In the genomic region with DNA sequence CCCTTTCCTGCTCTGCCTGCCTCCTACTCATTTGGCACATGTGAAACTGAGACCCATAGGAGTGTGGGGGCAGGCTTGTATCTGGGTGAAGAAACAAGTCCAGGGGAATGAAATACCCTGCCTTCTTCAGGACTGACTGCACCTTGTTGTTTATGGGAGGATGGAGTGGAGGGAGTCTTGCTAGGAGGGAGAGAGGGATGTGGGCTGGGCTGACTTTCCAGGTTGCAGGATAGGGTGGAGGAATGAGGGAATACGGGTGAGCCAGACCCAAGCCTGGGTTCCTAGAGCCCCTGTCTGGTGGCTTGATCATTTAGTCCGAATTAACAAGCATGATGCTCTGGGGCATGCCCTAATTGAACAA, we compare ENCODE assay signal across 8 cellular contexts. TPM values are rescaled to one million over a fixed set of nuclear protein-coding genes. Genes with fewer than 3 reads are reported as not detected.
DNase-seq lines count a peak whose midpoint lies in the region; ATAC-seq, FAIRE-seq and TF ChIP-seq lines count a peak whose summit lies in the region.

No MANE protein-coding gene starts in this region.

- intact Hi-C loops in GM12878 (cut with micrococcal nuclease; ENCODE audit: unreplicated experiment) = loop anchor here (5.0 kb wide), 2 partner anchors 41 to 96 kb away; no protein-coding TSS in a partner anchor
- intact Hi-C loops in upper lobe of right lung (cut with DNase I) = no loop called here

- peaks cover 3% of the 10 kb centered on the region for H3K79me1 ChIP-seq in mesendoderm (ENCODE audit: low read length)

- H3K4me3 ChIP-seq in GM12878 = peak overlapping the region; percentile 96
- no peak overlapping the region for H3K4me3 ChIP-seq in mesendoderm (ENCODE audit: low read length)
- peak overlapping the region; percentile 94 for H3K4me3 ChIP-seq in upper lobe of right lung

- H3K23ac ChIP-seq in mesendoderm (ENCODE audit: low read length) = no peak overlapping the region

- H3K27me3 ChIP-seq in GM12878 (replicated peaks in 1 of 2; ENCODE audit: control insufficient read depth in 2 of 2, insufficient read depth in 2 of 2, low read length in 1 of 2) (no peaks in the 10 kb centered on the region), mesendoderm (ENCODE audit: insufficient read depth, low read length, poor library complexity) (no peaks in the 10 kb centered on the region), upper lobe of right lung (no peaks in the 10 kb centered on the region)

- no peak overlapping the region for H4K8ac ChIP-seq in mesendoderm (ENCODE audit: low read depth, low read length)

- TF ChIP-seq RAD21 in GM12878 (IDR thresholded peaks at IDR 0.05; ENCODE audit: insufficient read depth, low read depth, low read length) = no peak

- peaks cover 87% of the 10 kb centered on the region for H3K79me2 ChIP-seq in GM12878 (ENCODE audit: control insufficient read depth, insufficient read depth, low read length)
- H3K79me2 ChIP-seq in mesendoderm (ENCODE audit: control insufficient read depth, insufficient read depth, low read length) = peaks cover 77% of the 10 kb centered on the region

- 0% methylated on average over 2 of the region's 2 CpGs for WGBS in GM12878 (ENCODE audit: insufficient coverage, insufficient replicate concordance, low lambda C conversion rate, missing lambda C conversion rate)
- WGBS in mesendoderm (ENCODE audit: extremely low coverage, insufficient coverage, low lambda C conversion rate) = no CpG with 5 or more reads among the region's 2 CpGs

- POLR2A ChIA-PET in GM12878 (lab: Charles Lee) = interaction anchor here (0.6 to 6.8 kb wide), 16 partner anchors 8 to 488 kb away, joined by 3 to 127 read pairs (median 6); no protein-coding TSS in a partner anchor

- TF ChIP-seq CTCF in GM12878 (IDR thresholded peaks at IDR 0.05 in 2 of 3, conservative IDR thresholded peaks at IDR 0.05 in 1 of 3; ENCODE audit: control insufficient read depth in 2 of 3, extremely low read depth in 1 of 3, insufficient read depth in 1 of 3, low read depth in 3 of 3, low read length in 3 of 3) = no peak
- TF ChIP-seq CTCF in upper lobe of right lung (IDR thresholded peaks at IDR 0.05) = no peak

- H3K4me1 ChIP-seq in GM12878 (ENCODE audit: control insufficient read depth, insufficient read depth, low read length) (peaks cover 58% of the 10 kb centered on the region), mesendoderm (ENCODE audit: control insufficient read depth, low read depth, low read length) (peaks cover 34% of the 10 kb centered on the region), upper lobe of right lung (peaks cover 75% of the 10 kb centered on the region)

- SMC1A ChIA-PET in GM12878 (lab: Charles Lee; ENCODE audit: uncharacterized antibody, unreplicated experiment) = interaction anchor here (1.0 to 9.6 kb wide), 11 partner anchors 9 to 119 kb away, joined by 3 to 175 read pairs (median 5); no protein-coding TSS in a partner anchor

- H3K27ac Mint-ChIP-seq in activated naive CD8-positive, alpha-beta T cell = no peak overlapping the region
- H3K27ac Mint-ChIP-seq in activated naive CD8-positive, alpha-beta T cell treated with anti-CD3 and anti-CD28 coated beads for 36 hours = no peak overlapping the region

- H3K9me3 Mint-ChIP-seq in activated naive CD8-positive, alpha-beta T cell (ENCODE audit: low read depth) = no peaks in the 10 kb centered on the region
- H3K9me3 Mint-ChIP-seq in activated naive CD8-positive, alpha-beta T cell treated with anti-CD3 and anti-CD28 coated beads for 36 hours = no peaks in the 10 kb centered on the region

- no peak overlapping the region for H2AK5ac ChIP-seq in mesendoderm (ENCODE audit: low read length)

- peaks cover 18% of the 10 kb centered on the region for H3K27me3 Mint-ChIP-seq in activated naive CD8-positive, alpha-beta T cell
- H3K27me3 Mint-ChIP-seq in activated naive CD8-positive, alpha-beta T cell treated with anti-CD3 and anti-CD28 coated beads for 36 hours = peaks cover 69% of the 10 kb centered on the region

- no peak overlapping the region for H4K5ac ChIP-seq in mesendoderm (ENCODE audit: low read length)

- RAD21 ChIA-PET in GM12878 (lab: Charles Lee; ENCODE audit: unreplicated experiment) = interaction anchor here (0.7 to 10.9 kb wide), 13 partner anchors 16 to 384 kb away, joined by 3 to 265 read pairs (median 3); no protein-coding TSS in a partner anchor

- ATAC-seq in GM12878 (no peak), upper lobe of right lung (no peak), HG03469 (IDR thresholded peaks at IDR 0.05; ENCODE audit: unreplicated experiment) (no peak)

- H3K18ac ChIP-seq in mesendoderm (ENCODE audit: low read length) = no peak overlapping the region

- no peak for TF ChIP-seq EP300 in GM12878 (IDR thresholded peaks at IDR 0.05; ENCODE audit: borderline replicate concordance in 1 of 2, control insufficient read depth in 1 of 2, low read depth in 2 of 2, low read length in 2 of 2)

- H3K4me1 Mint-ChIP-seq in activated naive CD8-positive, alpha-beta T cell (ENCODE audit: low read depth) = peaks cover 43% of the 10 kb centered on the region
- peaks cover 43% of the 10 kb centered on the region for H3K4me1 Mint-ChIP-seq in activated naive CD8-positive, alpha-beta T cell treated with anti-CD3 and anti-CD28 coated beads for 36 hours

- H3K4me3 Mint-ChIP-seq in activated naive CD8-positive, alpha-beta T cell = peak overlapping the region; percentile 25
- no peak overlapping the region for H3K4me3 Mint-ChIP-seq in activated naive CD8-positive, alpha-beta T cell treated with anti-CD3 and anti-CD28 coated beads for 36 hours

- in situ Hi-C loops in GM12878 (cut with MboI) = no loop called here

- no peaks in the 10 kb centered on the region for H3K36me3 Mint-ChIP-seq in activated naive CD8-positive, alpha-beta T cell
- no peaks in the 10 kb centered on the region for H3K36me3 Mint-ChIP-seq in activated naive CD8-positive, alpha-beta T cell treated with anti-CD3 and anti-CD28 coated beads for 36 hours

- H3K4me2 ChIP-seq in GM12878 (ENCODE audit: control insufficient read depth, insufficient read depth) (peak overlapping the region; percentile 93), mesendoderm (ENCODE audit: low read length) (peak overlapping the region; percentile 54)

- H2BK15ac ChIP-seq in mesendoderm (replicated peaks; ENCODE audit: low read depth) = no peak overlapping the region

- BruUV-seq in GM12878 (replicated peaks; lab: Mats Ljungman, UMichigan) = TSS peak; percentile 46

- FAIRE-seq in GM12878 (lab: Jason Lieb, UNC) = no peak

- no peak overlapping the region for H2AFZ ChIP-seq in GM12878 (ENCODE audit: control insufficient read depth, low read depth, low read length)

- H4K20me1 ChIP-seq in GM12878 (ENCODE audit: control insufficient read depth, insufficient read depth) = 0 out of 2 replicates have a peak, but pooled peaks cover 4% of the 10 kb centered on the region

- DNase-seq in activated naive CD8-positive, alpha-beta T cell treated with anti-CD3 and anti-CD28 coated beads for 36 hours = no peak
- DNase-seq in GM12878 (ENCODE audit: low read depth, low spot score) (no peak), mesendoderm (no peak), upper lobe of right lung (no peak), HuH-7 (ENCODE audit: low spot score) (no peak), COLO829 (ENCODE audit: low spot score) (no peak)

- peak overlapping the region; percentile 91 for H3K27ac ChIP-seq in GM12878 (ENCODE audit: control insufficient read depth, insufficient read depth)
- peak overlapping the region; percentile 13 for H3K27ac ChIP-seq in mesendoderm (ENCODE audit: low read depth, low read length)
- H3K27ac ChIP-seq in upper lobe of right lung = peak overlapping the region; percentile 84

- peak overlapping the region; percentile 53 for H3K9ac ChIP-seq in GM12878 (ENCODE audit: control insufficient read depth, insufficient read depth, low read length)
- peak overlapping the region; percentile 52 for H3K9ac ChIP-seq in mesendoderm (ENCODE audit: low read length)

- no peak overlapping the region for H3K4ac ChIP-seq in mesendoderm (ENCODE audit: low read depth, low read length)

- H3K9me3 ChIP-seq in GM12878 (replicated peaks; ENCODE audit: control insufficient read depth, insufficient read depth, low read length) = no peaks in the 10 kb centered on the region
- no peaks in the 10 kb centered on the region for H3K9me3 ChIP-seq in upper lobe of right lung

- H2BK120ac ChIP-seq in mesendoderm (ENCODE audit: low read depth, low read length) = no peak overlapping the region

- CTCF ChIA-PET in GM12878 (lab: Yijun Ruan, JAX) = interaction anchor here (0.6 to 9.3 kb wide), 14 partner anchors 13 to 248 kb away, joined by 3 to 201 read pairs (median 4); no protein-coding TSS in a partner anchor

- TF ChIP-seq POLR2A in GM12878 (IDR thresholded peaks at IDR 0.05; ENCODE audit: low read depth, low read length) = no peak; the same call in 1 of the 2 replicates

- H2BK5ac ChIP-seq in mesendoderm (ENCODE audit: low read length) = no peak overlapping the region

- H3K36me3 ChIP-seq in GM12878 (ENCODE audit: control insufficient read depth in 2 of 2, insufficient read depth in 2 of 2, low read length in 1 of 2) = no peaks in the 10 kb centered on the region; a peak in 1 of 4 replicates
- no peaks in the 10 kb centered on the region for H3K36me3 ChIP-seq in mesendoderm (ENCODE audit: control insufficient read depth, insufficient read depth, low read length)
- H3K36me3 ChIP-seq in upper lobe of right lung = no peaks in the 10 kb centered on the region

- H3K56ac ChIP-seq in mesendoderm (ENCODE audit: low read length) = peak overlapping the region; percentile 71

RNA-seq across cellular contexts. Expression of a gene that starts 3.3 kb away (rescaled TPM):
- total RNA-seq in activated naive CD8-positive, alpha-beta T cell treated with anti-CD3 and anti-CD28 coated beads for 36 hours = 1 to 10 TPM; 1.3 to 2.0 TPM
- 37.6 and 40.4 TPM in 2 replicates for total RNA-seq in GM12878 (2013; cell fraction: nucleolus; rRNA removed)
- 71.4 and 90.8 TPM in 2 replicates for total RNA-seq in GM12878 (2014; rRNA removed)
- total RNA-seq in GM12878 (2014; rRNA removed; fragmentation: Illumina TruSeq; extraction: Trizol) = 24.9 and 26.8 TPM in 2 replicates
- 64.2 and 64.4 TPM in 2 replicates for total RNA-seq in GM12878 (2021)
- 17.9 TPM for polyA plus RNA-seq in GM12878 (2011; ENCODE audit: low read depth)
- polyA plus RNA-seq in GM12878 (2011; rRNA removed) = 55.4 and 57.5 TPM in 2 replicates
- polyA plus RNA-seq in GM12878 (2011; cell fraction: cytosol; rRNA removed) = 54.8 and 79.5 TPM in 2 replicates
- polyA plus RNA-seq in GM12878 (2011; cell fraction: nucleus; rRNA removed) = 43.4 and 55.0 TPM in 2 replicates
- 31.3 and 43.2 TPM in 2 replicates for polyA plus RNA-seq in GM12878 (2012)
- 25.6 and 36.0 TPM in 2 replicates for polyA plus RNA-seq in GM12878 (2014; fragmentation: Illumina TruSeq; extraction: Trizol)
- polyA plus RNA-seq in GM12878 (2014; fragmentation: Nextera tagmentation; extraction: Ambion mirVana) = 1 to 10 TPM; 1.8 to 6.0 TPM
- 59.1 and 68.6 TPM in 2 replicates for polyA plus RNA-seq in GM12878 (2014; rRNA removed)
- polyA plus RNA-seq in GM12878 (2016; fragmentation: Nextera tagmentation; extraction: Ambion mirVana) = 10 to 100 TPM; 33.8 to 45.4 TPM
- polyA minus RNA-seq in GM12878 (2011; rRNA and poly(A)+ RNA removed) = 32.3 and 76.6 TPM in 2 replicates
- polyA minus RNA-seq in GM12878 (2011; cell fraction: cytosol; rRNA and poly(A)+ RNA removed) = 19.3 and 41.6 TPM in 2 replicates
- polyA minus RNA-seq in GM12878 (2011; cell fraction: nucleus; rRNA and poly(A)+ RNA removed) = 25.8 and 43.7 TPM in 2 replicates
- polyA plus RNA-seq in mesendoderm (2013, experiment 1 of 2) = 90.1 TPM
- 88.3 TPM for polyA plus RNA-seq in mesendoderm (2013, experiment 2 of 2)
- total RNA-seq in upper lobe of right lung = 30.6 TPM

Comparison
In these comparisons a context has a peak if more than half of its experiments do, and no peak if none do; other contexts are left out.
1. H3K27ac ChIP-seq: peak in every context shown above with its lines; median percentile 91 in GM12878; 84 in upper lobe of right lung; 13 in mesendoderm.
2. RNA of a gene that starts 3.3 kb away (total RNA-seq): 24.9 to 90.8 TPM in GM12878 and 30.6 TPM in upper lobe of right lung (single experiment); 1.3 to 2.0 TPM in activated naive CD8-positive, alpha-beta T cell treated with anti-CD3 and anti-CD28 coated beads for 36 hours; every median in the first group is over 4 times any median in the second.